Comparison of ENCODE assay signal across 8 cellular contexts in genomic region chr12:66066071-66066928, GRCh38.
DNase-seq lines count a peak whose midpoint lies in the region; ATAC-seq and TF ChIP-seq lines count a peak whose summit lies in the region.

No MANE protein-coding gene starts in this region.

- no peaks in the 10 kb centered on the region for H3K27me3 ChIP-seq in RWPE2 (ENCODE audit: insufficient read depth, poor library complexity, severe bottlenecking)

- peak; percentile 28 for DNase-seq in Caki2 (ENCODE audit: low read depth)
- no peak for DNase-seq in RWPE2 (ENCODE audit: low spot score)
- no peak for DNase-seq in mesothelial cell of epicardium (ENCODE audit: low spot score in 2 of 2, unreplicated experiment in 2 of 2)
- no peak for DNase-seq in T1000 (lab: John Stamatoyannopoulos, UW)
- no peak for DNase-seq in NCI-H2081 (lab: John Stamatoyannopoulos, UW)
- DNase-seq in activated CD4-positive, CD25-positive, alpha-beta regulatory T cell (lab: John Stamatoyannopoulos, UW), result no peak

- no peak overlapping the region for H3K4me3 ChIP-seq in RWPE2 (ENCODE audit: severe bottlenecking)

- H3K27ac ChIP-seq in RWPE2 (ENCODE audit: poor library complexity, severe bottlenecking), result no peak overlapping the region

- no peaks in the 10 kb centered on the region for H3K4me1 ChIP-seq in RWPE2 (ENCODE audit: insufficient read depth, poor library complexity, severe bottlenecking)

- H3K4me3 Mint-ChIP-seq in mesothelial cell of epicardium, result no peak overlapping the region

- in situ Hi-C loops in Caki2 (cut with HindIII; ENCODE audit: low pct_unique_long_range_greater_than_20kb, low sequenced_read_pairs), result no loop called here

- ATAC-seq in GM19372 (IDR thresholded peaks at IDR 0.05; ENCODE audit: low read depth, unreplicated experiment) (peak; percentile 82), HG03175 (IDR thresholded peaks at IDR 0.05; ENCODE audit: unreplicated experiment) (peak; percentile 79), RWPE2 (ENCODE audit: low read depth) (0 out of 3 replicates have a peak, but pooled peaks have one; percentile 14)

- H3K36me3 Mint-ChIP-seq in mesothelial cell of epicardium, result no peaks in the 10 kb centered on the region

- H3K27ac Mint-ChIP-seq in mesothelial cell of epicardium, result peak overlapping the region; percentile 81

- no peaks in the 10 kb centered on the region for H3K36me3 ChIP-seq in RWPE2 (ENCODE audit: low read depth)

- H3K4me1 Mint-ChIP-seq in mesothelial cell of epicardium, result peaks cover 51% of the 10 kb centered on the region

- H3K9me3 Mint-ChIP-seq in mesothelial cell of epicardium, result no peaks in the 10 kb centered on the region

- no peaks in the 10 kb centered on the region for H3K27me3 Mint-ChIP-seq in mesothelial cell of epicardium (ENCODE audit: low read depth)

- TF ChIP-seq CTCF in RWPE2 (IDR thresholded peaks at IDR 0.05; ENCODE audit: poor library complexity, severe bottlenecking), result no peak
- no peak for TF ChIP-seq CTCF in mesothelial cell of epicardium (IDR thresholded peaks at IDR 0.05; ENCODE audit: unreplicated experiment)

- H3K9me3 ChIP-seq in RWPE2 (ENCODE audit: severe bottlenecking), result peaks cover 3% of the 10 kb centered on the region

Comparison
In these comparisons a context has a peak if more than half of its experiments do, and no peak if none do; other contexts are left out.
1. ATAC-seq: peak in every context shown above with its lines; median percentile 82 in GM19372; 79 in HG03175; 14 in RWPE2.